Comparison of ENCODE assay signal across 1 cellular context in genomic region chr17:76071497-76072148, GRCh38.
TF ChIP-seq lines count a peak whose summit lies in the region.

No MANE protein-coding gene starts in this region.

TF ChIP-seq in HepG2, 621 proteins besides CTCF, POLR2A, EP300 and RAD21:
- TF ChIP-seq RNF2 (conservative IDR thresholded peaks at IDR 0.05; ENCODE audit: low read depth) (no peak), NPAS2 (CRISPR knock-in tag; IDR thresholded peaks at IDR 0.05; ENCODE audit: borderline replicate concordance) (0 out of 2 replicates have a peak, but pooled peaks have one; percentile 28), TGIF2 (CRISPR knock-in tag; IDR thresholded peaks at IDR 0.05) (peak; percentile 55; the same call in 1 of the 2 replicates), CBX5 (CRISPR knock-in tag; IDR thresholded peaks at IDR 0.05; ENCODE audit: borderline replicate concordance) (0 out of 2 replicates have a peak, but pooled peaks have one; percentile 10), SMAD3 (CRISPR knock-in tag; IDR thresholded peaks at IDR 0.05) (0 out of 2 replicates have a peak, but pooled peaks have one; percentile 41), CSRNP2 (CRISPR knock-in tag; conservative IDR thresholded peaks at IDR 0.05; ENCODE audit: low read depth) (0 out of 2 replicates have a peak, but pooled peaks have one; percentile 9), ZNF816 (CRISPR knock-in tag; IDR thresholded peaks at IDR 0.05; ENCODE audit: borderline replicate concordance) (0 out of 2 replicates have a peak, but pooled peaks have one; percentile 89), FLYWCH1 (CRISPR knock-in tag; IDR thresholded peaks at IDR 0.05) (0 out of 2 replicates have a peak, but pooled peaks have one; percentile 23), ZKSCAN5 (CRISPR knock-in tag; IDR thresholded peaks at IDR 0.05) (peak; percentile 48; the same call in 1 of the 2 replicates), KLF12 (CRISPR knock-in tag; IDR thresholded peaks at IDR 0.05; ENCODE audit: borderline replicate concordance) (no peak), AHDC1 (CRISPR knock-in tag; IDR thresholded peaks at IDR 0.05; ENCODE audit: borderline replicate concordance) (0 out of 2 replicates have a peak, but pooled peaks have one; percentile 43), ZKSCAN8 (CRISPR knock-in tag; IDR thresholded peaks at IDR 0.05; ENCODE audit: borderline replicate concordance) (peak; percentile 10; the same call in 1 of the 2 replicates), ZNF772 (CRISPR knock-in tag; IDR thresholded peaks at IDR 0.05) (no peak), GRHL1 (CRISPR knock-in tag; conservative IDR thresholded peaks at IDR 0.05) (no peak), ZNF558 (CRISPR knock-in tag; IDR thresholded peaks at IDR 0.05; ENCODE audit: borderline replicate concordance) (no peak), NCOA5 (CRISPR knock-in tag; IDR thresholded peaks at IDR 0.05) (no peak), ZNF264 (CRISPR knock-in tag; IDR thresholded peaks at IDR 0.05) (0 out of 2 replicates have a peak, but pooled peaks have one; percentile 37), CEBPG (CRISPR knock-in tag; IDR thresholded peaks at IDR 0.05) (0 out of 2 replicates have a peak, but pooled peaks have one; percentile 3), ZHX2 (IDR thresholded peaks at IDR 0.05; ENCODE audit: low read depth) (no peak), ZHX2 (CRISPR knock-in tag; IDR thresholded peaks at IDR 0.05; ENCODE audit: borderline replicate concordance) (0 out of 2 replicates have a peak, but pooled peaks have one; percentile 18), ELF4 (CRISPR knock-in tag; IDR thresholded peaks at IDR 0.05; ENCODE audit: borderline replicate concordance) (0 out of 2 replicates have a peak, but pooled peaks have one; percentile 25), ZNF318 (CRISPR knock-in tag; IDR thresholded peaks at IDR 0.05) (no peak), ZNF138 (CRISPR knock-in tag; IDR thresholded peaks at IDR 0.05; ENCODE audit: low read depth) (peak; percentile 50; the same call in 1 of the 2 replicates), ZNF782 (CRISPR knock-in tag; IDR thresholded peaks at IDR 0.05; ENCODE audit: borderline replicate concordance) (0 out of 2 replicates have a peak, but pooled peaks have one; percentile 13)
